ENCODE assay signal across 23 cellular contexts in genomic region chr12:49811961-49812401, GRCh38. TPM values are rescaled to one million over a fixed set of nuclear protein-coding genes. Genes with fewer than 3 reads are reported as not detected.
DNase-seq lines count a peak whose midpoint lies in the region; ATAC-seq and TF ChIP-seq lines count a peak whose summit lies in the region.
"Had no signal": no experiment of that assay in that cellular context is flagged by ENCODE, and none has a peak within 500 bp of the region (broad histone marks: within the 10 kb centered on the region; RNA-seq: fewer than 3 reads in every experiment).

No MANE protein-coding gene starts in this region.

- H3K36me3 ChIP-seq in Karpas-422 (ENCODE audit: insufficient read depth, low read length) (peaks cover 11% of the 10 kb centered on the region), smooth muscle cell (ENCODE audit: low read depth) (no peaks in the 10 kb centered on the region)
- H3K36me3 ChIP-seq: upper lobe of right lung, WERI-Rb-1 had no signal

- H3K4me2 ChIP-seq in Karpas-422 (ENCODE audit: low read depth, low read length, poor library complexity, severe bottlenecking) (peak overlapping the region; percentile 54), smooth muscle cell (no peak overlapping the region)
- H3K4me2 ChIP-seq: hepatocyte, SK-N-SH had no signal

- 90% methylated on average over 4 of the region's 4 CpGs for WGBS in smooth muscle cell (ENCODE audit: low lambda C conversion rate)

- H3K9me3 Mint-ChIP-seq in activated T-helper 17 cell treated with anti-CD3 and anti-CD28 coated beads, Interleukin-2, amount 50 U/mL, for 72 hours: no peaks in the 10 kb centered on the region
- H3K9me3 Mint-ChIP-seq: activated CD4-positive, alpha-beta memory T cell treated with anti-CD3 and anti-CD28 coated beads for 36 hours had no signal

- no peak overlapping the region for H3K9ac ChIP-seq in Karpas-422 (ENCODE audit: low read length)
- H3K9ac ChIP-seq in smooth muscle cell (ENCODE audit: low read depth): no peak overlapping the region
- H3K9ac ChIP-seq: SK-N-SH had no signal

- H4K20me1 ChIP-seq in Karpas-422 (ENCODE audit: insufficient read depth, low read depth, low read length) (no peaks in the 10 kb centered on the region), smooth muscle cell (ENCODE audit: low read depth) (no peaks in the 10 kb centered on the region)

- H3K4me3 ChIP-seq in Karpas-422 (ENCODE audit: low read length) (0 out of 2 replicates have a peak overlapping the region, but pooled peaks have one; percentile 2), smooth muscle cell (no peak overlapping the region)
- H3K4me3 ChIP-seq: dorsolateral prefrontal cortex, hepatocyte, upper lobe of right lung had no signal

- H3K36me3 Mint-ChIP-seq in activated T-helper 17 cell treated with anti-CD3 and anti-CD28 coated beads, Interleukin-2, amount 50 U/mL, for 72 hours (ENCODE audit: low read depth): no peaks in the 10 kb centered on the region
- H3K36me3 Mint-ChIP-seq: activated CD4-positive, alpha-beta memory T cell treated with anti-CD3 and anti-CD28 coated beads for 36 hours had no signal

- H3K79me2 ChIP-seq in Karpas-422 (ENCODE audit: low read length) (peaks cover 60% of the 10 kb centered on the region), smooth muscle cell (ENCODE audit: low read depth) (peaks cover 20% of the 10 kb centered on the region)

- peaks cover 8% of the 10 kb centered on the region for H3F3A ChIP-seq in smooth muscle cell (ENCODE audit: low read depth)

- no peak overlapping the region; the same call in none of the 2 replicates for H3K27ac ChIP-seq in Karpas-422 (ENCODE audit: low read length)
- peak overlapping the region; percentile 86 for H3K27ac ChIP-seq in smooth muscle cell (ENCODE audit: low read depth)
- H3K27ac ChIP-seq: hepatocyte, upper lobe of right lung, WERI-Rb-1 had no signal

- TF ChIP-seq CTCF in smooth muscle cell (IDR thresholded peaks at IDR 0.05; ENCODE audit: borderline replicate concordance, insufficient read depth, poor library complexity, severe bottlenecking): no peak

- H2AFZ ChIP-seq in Karpas-422 (ENCODE audit: low read length): no peak overlapping the region
- no peak overlapping the region for H2AFZ ChIP-seq in smooth muscle cell (ENCODE audit: low read depth)
- H2AFZ ChIP-seq: hepatocyte had no signal

- H3K9me3 ChIP-seq in Karpas-422 (ENCODE audit: low read length) (no peaks in the 10 kb centered on the region), smooth muscle cell (replicated peaks; ENCODE audit: low read depth) (no peaks in the 10 kb centered on the region)
- H3K9me3 ChIP-seq: SK-N-SH, upper lobe of right lung had no signal

- H3K9me2 ChIP-seq in Karpas-422 (replicated peaks; ENCODE audit: insufficient read depth, low read length): no peaks in the 10 kb centered on the region
- H3K9me2 ChIP-seq: SK-N-SH had no signal

- H3K4me1 ChIP-seq in Karpas-422 (ENCODE audit: low read length): peaks cover 44% of the 10 kb centered on the region
- H3K4me1 ChIP-seq in smooth muscle cell (ENCODE audit: low read depth): peaks cover 37% of the 10 kb centered on the region

- ATAC-seq in GM18868 (IDR thresholded peaks at IDR 0.05; ENCODE audit: unreplicated experiment): peak; percentile 53
- ATAC-seq in activated T-helper 17 cell treated with anti-CD3 and anti-CD28 coated beads, Interleukin-2, amount 50 U/mL, for 72 hours (replicated peaks): no peak
- ATAC-seq: HepG2, left ventricle myocardium superior, upper lobe of right lung had no signal

- H3K27me3 Mint-ChIP-seq in activated T-helper 17 cell treated with anti-CD3 and anti-CD28 coated beads, Interleukin-2, amount 50 U/mL, for 72 hours: no peaks in the 10 kb centered on the region
- H3K27me3 Mint-ChIP-seq: activated CD4-positive, alpha-beta memory T cell treated with anti-CD3 and anti-CD28 coated beads for 36 hours had no signal

- peaks cover 5% of the 10 kb centered on the region for H3K4me1 Mint-ChIP-seq in activated T-helper 17 cell treated with anti-CD3 and anti-CD28 coated beads, Interleukin-2, amount 50 U/mL, for 72 hours

- H3K4me3 Mint-ChIP-seq in activated T-helper 17 cell treated with anti-CD3 and anti-CD28 coated beads, Interleukin-2, amount 50 U/mL, for 72 hours: no peak overlapping the region
- H3K4me3 Mint-ChIP-seq: activated CD4-positive, alpha-beta memory T cell treated with anti-CD3 and anti-CD28 coated beads for 36 hours had no signal

- peak overlapping the region; percentile 50 for H3K27ac Mint-ChIP-seq in activated T-helper 17 cell treated with anti-CD3 and anti-CD28 coated beads, Interleukin-2, amount 50 U/mL, for 72 hours
- H3K27ac Mint-ChIP-seq: activated CD4-positive, alpha-beta memory T cell treated with anti-CD3 and anti-CD28 coated beads for 36 hours had no signal

- DNase-seq in Karpas-422: no peak
- no peak for DNase-seq in smooth muscle cell (lab: John Stamatoyannopoulos, UW; ENCODE audit: unreplicated experiment)
- DNase-seq in NCI-H526 treated with DMSO at 0.1 percent for 48 hours (lab: John Stamatoyannopoulos, UW): no peak
- DNase-seq in CD1c-positive myeloid dendritic cell (ENCODE audit: extremely low spot score): no peak
- no peak for DNase-seq in medulla oblongata (ENCODE audit: extremely low spot score)
- DNase-seq: activated CD4-positive, alpha-beta memory T cell treated with anti-CD3 and anti-CD28 coated beads for 36 hours; activated naive CD4-positive, alpha-beta T cell treated with Interleukin-2 at 50 U/mL for 16 hours; caudate nucleus; foreskin fibroblast; left ventricle myocardium superior; MM.1S; NCI-H748 treated with DMSO at 0.1 percent for 48 hours; nucleus accumbens; retina; SK-N-SH; stimulated activated CD4-positive, alpha-beta T cell treated with anti-CD3 and anti-CD28 coated beads, Interleukin-12 subunit alpha, Interleukin-12 subunit beta, amount 100 ng/mL, for 4 hours; upper lobe of right lung; WERI-Rb-1 had no signal

- no peaks in the 10 kb centered on the region for H3K27me3 ChIP-seq in Karpas-422 (ENCODE audit: low read length)
- no peaks in the 10 kb centered on the region for H3K27me3 ChIP-seq in smooth muscle cell (ENCODE audit: low read depth)
- H3K27me3 ChIP-seq: dorsolateral prefrontal cortex, hepatocyte, upper lobe of right lung had no signal

RNA-seq across cellular contexts. Expression of gene NCKAP5L, which starts 16.2 kb away (rescaled TPM):
- total RNA-seq in Karpas-422 (2014; rRNA removed; shearing (Covaris generic); ENCODE audit: low replicate concordance): 17.3 and 25.2 TPM in 2 replicates
- total RNA-seq in activated T-helper 17 cell treated with anti-CD3 and anti-CD28 coated beads, Interleukin-2, amount 50 U/mL, for 72 hours: 1 to 10 TPM; 1.2 to 2.4 TPM
- 20.5 and 24.1 TPM in 2 replicates for total RNA-seq in smooth muscle cell
- polyA plus RNA-seq in smooth muscle cell: 29.4 and 31.7 TPM in 2 replicates

RNA-seq across cellular contexts. Expression of gene BCDIN3D, which starts 30.9 kb away (rescaled TPM):
- total RNA-seq in Karpas-422 (2014; rRNA removed; shearing (Covaris generic); ENCODE audit: low replicate concordance): 5.8 and 10.2 TPM in 2 replicates
- total RNA-seq in activated T-helper 17 cell treated with anti-CD3 and anti-CD28 coated beads, Interleukin-2, amount 50 U/mL, for 72 hours: 1 to 10 TPM; 3.4 to 5.1 TPM
- total RNA-seq in smooth muscle cell: 2.5 and 3.4 TPM in 2 replicates
- polyA plus RNA-seq in smooth muscle cell: 2.9 and 3.8 TPM in 2 replicates
